In the genomic region with DNA sequence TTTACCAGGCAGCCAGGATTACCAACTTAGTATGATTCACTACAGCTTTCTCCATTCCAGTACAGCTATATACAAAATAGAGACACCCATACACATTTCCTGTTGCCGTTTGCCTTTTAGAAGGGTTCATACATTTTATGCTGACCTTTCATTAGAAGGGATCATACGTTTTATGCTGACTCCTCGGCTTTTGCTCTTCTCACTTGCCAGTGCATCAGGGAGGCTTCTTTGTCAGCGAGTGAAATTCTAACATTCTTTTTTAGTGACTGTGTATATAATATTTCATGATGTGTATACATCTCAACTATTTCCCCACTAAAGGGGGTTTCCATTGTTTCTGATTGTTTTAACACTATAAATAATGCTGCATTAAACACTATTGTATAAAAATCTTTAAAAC, we compare ENCODE assay signal across 19 cellular contexts.
A peak's percentile ranks its signal among the peaks of the same experiment; 100 is the strongest.
DNase-seq lines count a peak whose midpoint lies in the region; ATAC-seq, FAIRE-seq and TF ChIP-seq lines count a peak whose summit lies in the region.
"Had no signal": no experiment of that assay in that cellular context is flagged by ENCODE, and none has a peak within 500 bp of the region (broad histone marks: within the 10 kb centered on the region; RNA-seq: fewer than 3 reads in every experiment).

No MANE protein-coding gene starts in this region.

- TF ChIP-seq CTCF in K562 (IDR thresholded peaks at IDR 0.05 in 2 of 3, conservative IDR thresholded peaks at IDR 0.05 in 1 of 3; ENCODE audit: insufficient read depth in 2 of 3, low read depth in 1 of 3, low read length in 3 of 3) (no peak), neural progenitor cell (IDR thresholded peaks at IDR 0.05) (no peak), D721Med (IDR thresholded peaks at IDR 0.05; ENCODE audit: insufficient read depth, missing control alignments) (no peak)

- BruUV-seq in K562 (replicated peaks; lab: Mats Ljungman, UMichigan): no TSS peak

- no peaks in the 10 kb centered on the region for H3K9me1 ChIP-seq in K562 (ENCODE audit: control insufficient read depth, insufficient read depth, low read length)

- no peaks in the 10 kb centered on the region for H3K4me1 Mint-ChIP-seq in neural progenitor cell
- no peaks in the 10 kb centered on the region for H3K4me1 Mint-ChIP-seq in activated CD4-positive, alpha-beta memory T cell treated with anti-CD3 and anti-CD28 coated beads, Interleukin-2, amount 10 ng/mL, durations not matched to agents 7 days and 5 days
- H3K4me1 Mint-ChIP-seq: activated naive CD8-positive, alpha-beta T cell treated with anti-CD3 and anti-CD28 coated beads, Interleukin-2, amount 10 ng/mL, durations not matched to agents 7 days and 5 days had no signal

- H3K9me3 ChIP-seq in K562 (replicated peaks; ENCODE audit: control insufficient read depth, insufficient read depth, low read depth, low read length) (no peaks in the 10 kb centered on the region), neural progenitor cell (ENCODE audit: low read depth) (no peaks in the 10 kb centered on the region)
- H3K9me3 ChIP-seq: thyroid gland had no signal

- H2AFZ ChIP-seq in K562 (ENCODE audit: low read depth, low read length): no peak overlapping the region
- H2AFZ ChIP-seq in neural progenitor cell (replicated peaks): peak overlapping the region; percentile 26

- 1% methylated on average over 4 of the region's 4 CpGs for WGBS in K562 (ENCODE audit: insufficient coverage, low coverage, missing lambda C conversion rate)

- H3K36me3 Mint-ChIP-seq in neural progenitor cell: no peaks in the 10 kb centered on the region
- no peaks in the 10 kb centered on the region for H3K36me3 Mint-ChIP-seq in activated CD4-positive, alpha-beta memory T cell treated with anti-CD3 and anti-CD28 coated beads, Interleukin-2, amount 10 ng/mL, durations not matched to agents 7 days and 5 days (ENCODE audit: low read depth)
- H3K36me3 Mint-ChIP-seq: activated naive CD8-positive, alpha-beta T cell treated with anti-CD3 and anti-CD28 coated beads, Interleukin-2, amount 10 ng/mL, durations not matched to agents 7 days and 5 days had no signal

- H3F3A ChIP-seq in neural progenitor cell (ENCODE audit: low read depth): no peaks in the 10 kb centered on the region

- H3K27ac Mint-ChIP-seq in neural progenitor cell: no peak overlapping the region
- no peak overlapping the region for H3K27ac Mint-ChIP-seq in activated CD4-positive, alpha-beta memory T cell treated with anti-CD3 and anti-CD28 coated beads, Interleukin-2, amount 10 ng/mL, durations not matched to agents 7 days and 5 days
- H3K27ac Mint-ChIP-seq: activated naive CD8-positive, alpha-beta T cell treated with anti-CD3 and anti-CD28 coated beads, Interleukin-2, amount 10 ng/mL, durations not matched to agents 7 days and 5 days had no signal

- no peak for TF ChIP-seq EP300 in K562 (IDR thresholded peaks at IDR 0.05; ENCODE audit: low read length)

- H3K36me3 ChIP-seq in K562 (ENCODE audit: control insufficient read depth, insufficient read depth, low read length): no peaks in the 10 kb centered on the region
- no peaks in the 10 kb centered on the region for H3K36me3 ChIP-seq in neural progenitor cell
- H3K36me3 ChIP-seq: thyroid gland had no signal

- no peak overlapping the region for H3K9ac ChIP-seq in K562 (ENCODE audit: insufficient read depth in 1 of 2, low read depth in 2 of 2, low read length in 2 of 2)
- H3K9ac ChIP-seq in neural progenitor cell: no peak overlapping the region

- POLR2A ChIA-PET in K562 (lab: Yijun Ruan, JAX): no interaction called here
- POLR2A ChIA-PET in activated CD4-positive, alpha-beta memory T cell treated with anti-CD3 and anti-CD28 coated beads, Interleukin-2, amount 10 ng/mL, durations not matched to agents 7 days and 5 days (lab: Charles Lee): no interaction called here

- no peak overlapping the region for H3K4me2 ChIP-seq in K562 (ENCODE audit: insufficient read depth, low read length)
- H3K4me2 ChIP-seq in neural progenitor cell: no peak overlapping the region

- H3K4me1 ChIP-seq in K562 (replicated peaks in 1 of 2; ENCODE audit: control insufficient read depth in 2 of 2, insufficient read depth in 2 of 2, low read length in 2 of 2): no peaks in the 10 kb centered on the region
- H3K4me1 ChIP-seq in neural progenitor cell: no peaks in the 10 kb centered on the region
- H3K4me1 ChIP-seq: thyroid gland had no signal

- H3K4me3 Mint-ChIP-seq in neural progenitor cell: no peak overlapping the region
- H3K4me3 Mint-ChIP-seq in activated CD4-positive, alpha-beta memory T cell treated with anti-CD3 and anti-CD28 coated beads, Interleukin-2, amount 10 ng/mL, durations not matched to agents 7 days and 5 days: no peak overlapping the region
- H3K4me3 Mint-ChIP-seq: activated naive CD8-positive, alpha-beta T cell treated with anti-CD3 and anti-CD28 coated beads, Interleukin-2, amount 10 ng/mL, durations not matched to agents 7 days and 5 days had no signal

- intact Hi-C loops in K562 (cut with micrococcal nuclease): no loop called here

- no peaks in the 10 kb centered on the region for H3K9me3 Mint-ChIP-seq in neural progenitor cell
- H3K9me3 Mint-ChIP-seq in activated CD4-positive, alpha-beta memory T cell treated with anti-CD3 and anti-CD28 coated beads, Interleukin-2, amount 10 ng/mL, durations not matched to agents 7 days and 5 days: peaks cover 9% of the 10 kb centered on the region

- H4K20me1 ChIP-seq in K562 (replicated peaks; ENCODE audit: control insufficient read depth, insufficient read depth, low read length) (no peaks in the 10 kb centered on the region), neural progenitor cell (ENCODE audit: low read depth) (no peaks in the 10 kb centered on the region)

- no peak for FAIRE-seq in K562 (lab: Jason Lieb, UNC)
- FAIRE-seq in D721Med (lab: Jason Lieb, UNC): no peak
- FAIRE-seq: GM19239 had no signal

- no peak for TF ChIP-seq RAD21 in K562 (CRISPR knock-in tag; conservative IDR thresholded peaks at IDR 0.05 in 1 of 2, IDR thresholded peaks at IDR 0.05 in 1 of 2)

- H3K27me3 ChIP-seq in K562 (ENCODE audit: control insufficient read depth in 2 of 2, insufficient read depth in 2 of 2, low read length in 2 of 2) (no peaks in the 10 kb centered on the region), neural progenitor cell (no peaks in the 10 kb centered on the region)
- H3K27me3 ChIP-seq: thyroid gland had no signal

- H3K79me2 ChIP-seq in K562 (ENCODE audit: control insufficient read depth, insufficient read depth, low read length) (no peaks in the 10 kb centered on the region), neural progenitor cell (ENCODE audit: low read depth) (no peaks in the 10 kb centered on the region)

- peak; percentile 14 for DNase-seq in COLO829 (ENCODE audit: low spot score)
- peak; percentile 56 for DNase-seq in M059J (ENCODE audit: low read depth)
- no peak for DNase-seq in K562 (ENCODE audit: extremely low read depth in 1 of 4, low spot score in 3 of 4)
- no peak for DNase-seq in neural progenitor cell (ENCODE audit: low spot score)
- no peak for DNase-seq in effector CD8-positive, alpha-beta T cell (lab: John Stamatoyannopoulos, UW)
- DNase-seq in activated CD4-positive, alpha-beta memory T cell treated with anti-CD3 and anti-CD28 coated beads, Interleukin-2, amount 10 ng/mL, durations not matched to agents 7 days and 5 days: no peak
- no peak for DNase-seq in D721Med (ENCODE audit: insufficient read length, low spot score)
- DNase-seq: activated CD4-positive, alpha-beta T cell treated with anti-CD3 and anti-CD28 coated beads for 1 hour; activated naive CD8-positive, alpha-beta T cell treated with anti-CD3 and anti-CD28 coated beads, Interleukin-2, amount 10 ng/mL, durations not matched to agents 7 days and 5 days; COR-L47; NCI-H146; NCI-H774; nucleus accumbens; right cardiac atrium; stimulated activated naive CD4-positive, alpha-beta T cell treated with Interleukin-2 at 50 U/mL for 16 hours; thyroid gland had no signal

- peaks cover 2% of the 10 kb centered on the region for H3K27me3 Mint-ChIP-seq in neural progenitor cell (ENCODE audit: insufficient read depth, low read depth)
- H3K27me3 Mint-ChIP-seq in activated CD4-positive, alpha-beta memory T cell treated with anti-CD3 and anti-CD28 coated beads, Interleukin-2, amount 10 ng/mL, durations not matched to agents 7 days and 5 days: no peaks in the 10 kb centered on the region
- H3K27me3 Mint-ChIP-seq: activated naive CD8-positive, alpha-beta T cell treated with anti-CD3 and anti-CD28 coated beads, Interleukin-2, amount 10 ng/mL, durations not matched to agents 7 days and 5 days had no signal

- H3K4me3 ChIP-seq in K562 (no peak overlapping the region), neural progenitor cell (no peak overlapping the region)
- H3K4me3 ChIP-seq: SK-N-MC, thyroid gland had no signal

- H3K27ac ChIP-seq in K562 (ENCODE audit: extremely low read depth, low read depth, low read length): no peak overlapping the region
- no peak overlapping the region for H3K27ac ChIP-seq in neural progenitor cell
- H3K27ac ChIP-seq: SK-N-MC, thyroid gland had no signal

- ATAC-seq in K562 (no peak), GM18858 (IDR thresholded peaks at IDR 0.05; ENCODE audit: unreplicated experiment) (no peak)
- ATAC-seq: right cardiac atrium had no signal

- no peak for TF ChIP-seq POLR2A in K562 (conservative IDR thresholded peaks at IDR 0.05)

- in situ Hi-C loops in K562 (cut with MboI): no loop called here

- CTCF ChIA-PET in K562 (lab: Yijun Ruan, JAX; ENCODE audit: low intra/inter-chr PET ratio): no interaction called here
- CTCF ChIA-PET in activated CD4-positive, alpha-beta memory T cell treated with anti-CD3 and anti-CD28 coated beads, Interleukin-2, amount 10 ng/mL, durations not matched to agents 7 days and 5 days (lab: Charles Lee): no interaction called here

TF ChIP-seq in K562, 482 proteins besides CTCF, POLR2A, EP300 and RAD21:
- TF ChIP-seq ZNF316 (IDR thresholded peaks at IDR 0.05) (peak; percentile 44; the same call in 1 of the 2 replicates), YBX1 (IDR thresholded peaks at IDR 0.05) (no peak), SAFB (IDR thresholded peaks at IDR 0.05; ENCODE audit: borderline replicate concordance, low read depth, low read length) (no peak), NEUROD1 (IDR thresholded peaks at IDR 0.05; ENCODE audit: borderline replicate concordance, low read depth, low read length, partially characterized antibody) (no peak), MAFG (tag; conservative IDR thresholded peaks at IDR 0.05) (0 out of 2 replicates have a peak, but pooled peaks have one; percentile 26)
- TF ChIP-seq, protein P1, sequence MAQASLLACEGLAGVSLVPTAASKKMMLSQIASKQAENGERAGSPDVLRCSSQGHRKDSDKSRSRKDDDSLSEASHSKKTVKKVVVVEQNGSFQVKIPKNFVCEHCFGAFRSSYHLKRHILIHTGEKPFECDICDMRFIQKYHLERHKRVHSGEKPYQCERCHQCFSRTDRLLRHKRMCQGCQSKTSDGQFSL (CRISPR knock-in tag; IDR thresholded peaks at IDR 0.05): no peak
- TF ChIP-seq, protein P1 (tag; IDR thresholded peaks at IDR 0.05): no peak

Comparison
In these comparisons a context has a peak if more than half of its experiments do, and no peak if none do; other contexts are left out.
1. DNase-seq: peak in COLO829 (single experiment) and M059J (single experiment); none in K562 (0 of 4), neural progenitor cell (single experiment), effector CD8-positive, alpha-beta T cell (single experiment), activated CD4-positive, alpha-beta memory T cell treated with anti-CD3 and anti-CD28 coated beads, Interleukin-2, amount 10 ng/mL, durations not matched to agents 7 days and 5 days (single experiment) and D721Med (single experiment).